Comparison of ENCODE assay signal across 28 cellular contexts in genomic region chr9:137812356-137813023, GRCh38.
"Had no signal": no experiment of that assay in that cellular context is flagged by ENCODE, and none has a peak within 500 bp of the region (broad histone marks: within the 10 kb centered on the region; RNA-seq: fewer than 3 reads in every experiment).

No MANE protein-coding gene starts in this region.

- H3K27me3 ChIP-seq: brain microvascular endothelial cell, esophagus squamous epithelium, heart right ventricle, sigmoid colon, stomach, thyroid gland, upper lobe of left lung had no signal

- H3K27ac Mint-ChIP-seq: activated naive CD4-positive, alpha-beta T cell treated with anti-CD3 and anti-CD28 coated beads for 36 hours; activated naive CD8-positive, alpha-beta T cell treated with anti-CD3 and anti-CD28 coated beads for 36 hours; natural killer cell treated with Interleukin-12 subunit alpha and Interleukin-12 subunit beta and Interleukin-15 and Interleukin-18, amount 100 ng/mL, for 72 hours; progenitor cell of endocrine pancreas had no signal

- H3K9me3 Mint-ChIP-seq: activated naive CD8-positive, alpha-beta T cell treated with anti-CD3 and anti-CD28 coated beads for 36 hours; activated T-helper 1 cell treated with anti-CD3 and anti-CD28 coated beads, Interleukin-12 subunit alpha, Interleukin-12 subunit beta, Interleukin-2, Interleukin-4 antibody, amounts not matched to agents 30 ng/mL and 10 ng/mL and 1 ng/mL, durations not matched to agents 14 hours and 24 hours and 36 hours; natural killer cell treated with Interleukin-12 subunit alpha and Interleukin-12 subunit beta and Interleukin-15 and Interleukin-18, amount 100 ng/mL, for 72 hours; stimulated activated naive B cell treated with anti-CD40 and anti-IgM and Interleukin-4, amounts not matched to agents 10 μg/mL and 1 μg/mL and 100 μg/mL, for 72 hours had no signal

- H3K9me3 ChIP-seq: esophagus squamous epithelium, heart right ventricle, left ventricle myocardium inferior, mucosa of descending colon, sigmoid colon, stomach, thyroid gland, upper lobe of left lung had no signal

- H3K36me3 Mint-ChIP-seq: natural killer cell treated with Interleukin-12 subunit alpha and Interleukin-12 subunit beta and Interleukin-15 and Interleukin-18, amount 100 ng/mL, for 72 hours had no signal

- H3K4me3 ChIP-seq: esophagus squamous epithelium, heart right ventricle, left ventricle myocardium inferior, mucosa of descending colon, sigmoid colon, stomach, thyroid gland, upper lobe of left lung had no signal

- DNase-seq: activated CD4-positive, alpha-beta T cell treated with anti-CD3 and anti-CD28 coated beads for 4 hours; activated CD4-positive, alpha-beta T cell treated with anti-CD3 and anti-CD28 coated beads, Interleukin-2, amount 50 U/mL, for 4 hours; activated effector memory CD4-positive, alpha-beta T cell treated with anti-CD3 and anti-CD28 coated beads, Interleukin-2, amount 50 U/mL, for 16 hours; activated naive CD4-positive, alpha-beta T cell treated with anti-CD3 and anti-CD28 coated beads for 36 hours; activated naive CD8-positive, alpha-beta T cell treated with anti-CD3 and anti-CD28 coated beads for 36 hours; activated T-cell treated with anti-CD3 and anti-CD28 coated beads for 4 hours; amniotic stem cell; brain microvascular endothelial cell; effector CD4-positive, alpha-beta T cell; esophagus squamous epithelium; foreskin melanocyte; heart right ventricle; left ventricle myocardium inferior; retina; sigmoid colon; small intestine; stimulated activated CD4-positive, alpha-beta T cell treated with anti-CD3 and anti-CD28 coated beads, Interleukin-4, amount 100 ng/mL, for 4 hours; stimulated activated naive B cell treated with anti-CD40 and anti-IgM and Interleukin-4, amounts not matched to agents 10 μg/mL and 1 μg/mL and 100 μg/mL, for 72 hours; stomach; T-helper 9 cell; thyroid gland had no signal

- H3K4me3 Mint-ChIP-seq: activated naive CD4-positive, alpha-beta T cell treated with anti-CD3 and anti-CD28 coated beads for 36 hours; activated naive CD8-positive, alpha-beta T cell treated with anti-CD3 and anti-CD28 coated beads for 36 hours; activated T-helper 1 cell treated with anti-CD3 and anti-CD28 coated beads, Interleukin-12 subunit alpha, Interleukin-12 subunit beta, Interleukin-2, Interleukin-4 antibody, amounts not matched to agents 30 ng/mL and 10 ng/mL and 1 ng/mL, durations not matched to agents 14 hours and 24 hours and 36 hours; natural killer cell treated with Interleukin-12 subunit alpha and Interleukin-12 subunit beta and Interleukin-15 and Interleukin-18, amount 100 ng/mL, for 72 hours; stimulated activated naive B cell treated with anti-CD40 and anti-IgM and Interleukin-4, amounts not matched to agents 10 μg/mL and 1 μg/mL and 100 μg/mL, for 72 hours had no signal

- H3K27ac ChIP-seq: brain microvascular endothelial cell, epithelial cell of prostate, esophagus squamous epithelium, heart right ventricle, left ventricle myocardium inferior, sigmoid colon, stomach, upper lobe of left lung, VCaP had no signal

- H3K27me3 Mint-ChIP-seq: activated naive CD8-positive, alpha-beta T cell treated with anti-CD3 and anti-CD28 coated beads for 36 hours; natural killer cell treated with Interleukin-12 subunit alpha and Interleukin-12 subunit beta and Interleukin-15 and Interleukin-18, amount 100 ng/mL, for 72 hours; progenitor cell of endocrine pancreas; stimulated activated naive B cell treated with anti-CD40 and anti-IgM and Interleukin-4, amounts not matched to agents 10 μg/mL and 1 μg/mL and 100 μg/mL, for 72 hours had no signal

- H3K4me1 ChIP-seq: heart right ventricle, left ventricle myocardium inferior, sigmoid colon, stomach had no signal
